Comparison of ENCODE assay signal across 8 cellular contexts in genomic region chr20:34705383-34706021, GRCh38. TPM values are rescaled to one million over a fixed set of nuclear protein-coding genes. Genes with fewer than 3 reads are reported as not detected.
DNase-seq lines count a peak whose midpoint lies in the region; ATAC-seq and TF ChIP-seq lines count a peak whose summit lies in the region.

No MANE protein-coding gene starts in this region.

- peak overlapping the region; percentile 82 to 86 (median 85) for H3K4me3 Mint-ChIP-seq in T-cell

- H3K4me1 ChIP-seq in ACC112 (ENCODE audit: control insufficient read depth, insufficient read depth, low read length, unreplicated experiment): peaks cover 16% of the 10 kb centered on the region
- H3K4me1 ChIP-seq in esophagus squamous epithelium: peaks cover 15 to 65% (median 26%) of the 10 kb centered on the region in 3 donors

- H3K36me3 ChIP-seq in ACC112 (ENCODE audit: insufficient read depth, low read length) (no peaks in the 10 kb centered on the region), esophagus squamous epithelium (peaks cover 0 to 5% (median 0%) of the 10 kb centered on the region in 3 donors), neural cell (ENCODE audit: insufficient read depth, low read length) (peaks cover 2% of the 10 kb centered on the region)

- H3K27me3 ChIP-seq in ACC112 (ENCODE audit: insufficient read depth, low read length) (no peaks in the 10 kb centered on the region), esophagus squamous epithelium (no peaks in the 10 kb centered on the region), neural cell (ENCODE audit: insufficient read depth, low read depth, low read length) (peaks cover 3% of the 10 kb centered on the region)

- H3K9me3 ChIP-seq in esophagus squamous epithelium (no peaks in the 10 kb centered on the region), neural cell (ENCODE audit: low read length) (no peaks in the 10 kb centered on the region)

- peaks cover 23 to 36% (median 30%) of the 10 kb centered on the region in 3 donors for H3K4me1 Mint-ChIP-seq in T-cell

- H3F3A ChIP-seq in neural cell (ENCODE audit: insufficient read depth, low read length, poor library complexity, severe bottlenecking): no peaks in the 10 kb centered on the region

- TF ChIP-seq RAD21 in neural cell (conservative IDR thresholded peaks at IDR 0.05): no peak

- no peaks in the 10 kb centered on the region for H3K9me2 ChIP-seq in neural cell (ENCODE audit: insufficient read depth, low read length)

- no peak for TF ChIP-seq EP300 in neural cell (conservative IDR thresholded peaks at IDR 0.05; ENCODE audit: poor library complexity, severe bottlenecking)

- intact Hi-C loops in esophagus squamous epithelium (cut with DNase I): loop anchor here (5.0 kb wide), 1 partner anchor 123 kb away; no protein-coding TSS in a partner anchor

- peak in 4 of 6 experiments; percentile 7 to 45 (median 20) for TF ChIP-seq CTCF in esophagus squamous epithelium (IDR thresholded peaks at IDR 0.05)
- no peak for TF ChIP-seq CTCF in neural cell (IDR thresholded peaks at IDR 0.05; ENCODE audit: poor library complexity, severe bottlenecking)

- peak overlapping the region; percentile 86 to 91 for H3K27ac Mint-ChIP-seq in T-cell

- H3K27ac ChIP-seq in ACC112 (ENCODE audit: low read depth, low read length): peak overlapping the region; percentile 87; the same call in 1 of the 2 replicates
- peak overlapping the region; percentile 93 to 100 (median 98) for H3K27ac ChIP-seq in esophagus squamous epithelium
- H3K27ac ChIP-seq in neural cell (ENCODE audit: low read length): peak overlapping the region; percentile 99

- H2AFZ ChIP-seq in ACC112 (ENCODE audit: low read length, unreplicated experiment): no peak overlapping the region
- H2AFZ ChIP-seq in neural cell (ENCODE audit: low read depth, low read length): no peak overlapping the region

- H3K9me3 Mint-ChIP-seq in T-cell: no peaks in the 10 kb centered on the region

- peak overlapping the region; percentile 99 for H3K9ac ChIP-seq in neural cell (ENCODE audit: low read length)

- CTCF ChIA-PET in T-cell (lab: Charles Lee): no interaction called here

- no peaks in the 10 kb centered on the region for H3K36me3 Mint-ChIP-seq in T-cell

- no peak for TF ChIP-seq POLR2A in esophagus squamous epithelium (IDR thresholded peaks at IDR 0.05)

- POLR2A ChIA-PET in T-cell (lab: Charles Lee): interaction anchor here (0.6 to 2.6 kb wide), 2 partner anchors 28 to 1092 kb away, joined by 5 to 16 read pairs; partner anchors contain the start of gene PIGU (in 1 of the 2)

- H4K20me1 ChIP-seq in neural cell (ENCODE audit: insufficient read depth): no peaks in the 10 kb centered on the region

- H3K79me2 ChIP-seq in ACC112 (ENCODE audit: control insufficient read depth, insufficient read depth, low read length, unreplicated experiment) (no peaks in the 10 kb centered on the region), neural cell (replicated peaks; ENCODE audit: insufficient read depth, low read length) (peaks cover 20% of the 10 kb centered on the region)

- H3K27me3 Mint-ChIP-seq in T-cell: peaks cover 5 to 6% of the 10 kb centered on the region in 2 donors

- no peak for ATAC-seq in T-cell (replicated peaks in 1 of 4)

- WGBS in esophagus squamous epithelium, 2 donors: 0% methylated on average over 2 of the region's 4 CpGs

- peak overlapping the region; percentile 94 for H3K4me2 ChIP-seq in neural cell (ENCODE audit: low read length)

- DNase-seq in GM03348 (ENCODE audit: low spot score) (peak; percentile 56), T-cell (peak in 1 of 34 experiments; percentile 10), esophagus squamous epithelium (lab: John Stamatoyannopoulos, UW) (no peak), amniotic stem cell (lab: John Stamatoyannopoulos, UW) (no peak), NCI-H2107 treated with DMSO at 0.1 percent for 48 hours (lab: John Stamatoyannopoulos, UW; ENCODE audit: unreplicated experiment) (no peak)
- DNase-seq in stimulated activated CD4-positive, alpha-beta T cell treated with anti-CD3 and anti-CD28 coated beads, Interleukin-4, amount 100 ng/mL, for 24 hours: no peak

- H3K4me3 ChIP-seq in ACC112 (ENCODE audit: low read depth, low read length) (peak overlapping the region; percentile 82), esophagus squamous epithelium (peak overlapping the region; percentile 76 to 91 (median 88)), neural cell (ENCODE audit: low read length) (peak overlapping the region; percentile 90)

TF ChIP-seq in neural cell, 6 proteins besides CTCF, POLR2A, EP300 and RAD21:
- TF ChIP-seq REST (IDR thresholded peaks at IDR 0.05; ENCODE audit: borderline replicate concordance) (no peak), EZH2 (IDR thresholded peaks at IDR 0.05; ENCODE audit: borderline replicate concordance, insufficient read depth, low read length, poor library complexity, severe bottlenecking) (no peak), POLR2AphosphoS5 (IDR thresholded peaks at IDR 0.05) (no peak), SMC3 (conservative IDR thresholded peaks at IDR 0.05; ENCODE audit: poor library complexity) (no peak), MXI1 (conservative IDR thresholded peaks at IDR 0.05; ENCODE audit: poor library complexity, severe bottlenecking) (no peak), TAF1 (IDR thresholded peaks at IDR 0.05; ENCODE audit: low read depth) (no peak)

RNA-seq across cellular contexts. Expression of gene TP53INP2, which starts 1.4 kb away (rescaled TPM):
- total RNA-seq in T-cell (10 to 100 TPM in 2 of 5 donors, 1 to 10 TPM in 3; 1.3 to 56.7 (median 1.9) TPM), esophagus squamous epithelium (10 to 100 TPM; 11.8 to 40.8 (median 36.2) TPM)
- polyA plus RNA-seq in neural cell: 10.7 and 11.5 TPM in 2 replicates
- polyA minus RNA-seq in neural cell: 8.0 and 15.2 TPM in 2 replicates

RNA-seq across cellular contexts. Expression of gene PIGU, which starts 28.6 kb away (rescaled TPM):
- total RNA-seq in T-cell: 10 to 100 TPM in 4 of 5 donors, 1 to 10 TPM in 1; 8.6 to 17.1 (median 13.6) TPM
- 10 to 100 TPM; 14.8 to 27.1 (median 17.6) TPM for total RNA-seq in esophagus squamous epithelium
- 35.8 and 43.0 TPM in 2 replicates for polyA plus RNA-seq in neural cell
- polyA minus RNA-seq in neural cell: 26.8 and 29.6 TPM in 2 replicates
